In genomic region chr1:32345289-32345827, GRCh38 we compare ENCODE assay signal across 12 cellular contexts. TPM values are rescaled to one million over a fixed set of nuclear protein-coding genes. Genes with fewer than 3 reads are reported as not detected.
A peak's percentile ranks its signal among the peaks of the same experiment; 100 is the strongest.
DNase-seq lines count a peak whose midpoint lies in the region; TF ChIP-seq lines count a peak whose summit lies in the region.
"Had no signal": no experiment of that assay in that cellular context is flagged by ENCODE, and none has a peak within 500 bp of the region (broad histone marks: within the 10 kb centered on the region; RNA-seq: fewer than 3 reads in every experiment).

No MANE protein-coding gene starts in this region.

- H3K9ac ChIP-seq in neural progenitor cell = no peak overlapping the region

- TF ChIP-seq POLR2A in vagina (IDR thresholded peaks at IDR 0.05) = no peak

- H3K36me3 Mint-ChIP-seq in neural progenitor cell = no peaks in the 10 kb centered on the region
- H3K36me3 Mint-ChIP-seq: natural killer cell had no signal

- intact Hi-C loops in posterior cingulate gyrus (cut with DNase I) = no loop called here
- intact Hi-C loops in vagina (cut with DNase I) = no loop called here

- H3K27me3 ChIP-seq in neural progenitor cell (peaks cover 6% of the 10 kb centered on the region), vagina (no peaks in the 10 kb centered on the region)
- H3K27me3 ChIP-seq: dorsolateral prefrontal cortex had no signal

- H2AFZ ChIP-seq in neural progenitor cell (replicated peaks) = no peak overlapping the region

- H3K36me3 ChIP-seq in neural progenitor cell (no peaks in the 10 kb centered on the region), vagina (no peaks in the 10 kb centered on the region)

- no peaks in the 10 kb centered on the region for H4K20me1 ChIP-seq in neural progenitor cell (ENCODE audit: low read depth)

- TF ChIP-seq CTCF in neural progenitor cell (IDR thresholded peaks at IDR 0.05) (no peak), vagina (IDR thresholded peaks at IDR 0.05) (no peak)

- peaks cover 4% of the 10 kb centered on the region for H3K9me3 ChIP-seq in neural progenitor cell (ENCODE audit: low read depth)
- H3K9me3 ChIP-seq in vagina = no peaks in the 10 kb centered on the region

- peaks cover under 1% of the 10 kb centered on the region for H3K9me3 Mint-ChIP-seq in neural progenitor cell
- H3K9me3 Mint-ChIP-seq: natural killer cell had no signal

- H3K4me3 Mint-ChIP-seq in neural progenitor cell = peak overlapping the region; percentile 47
- H3K4me3 Mint-ChIP-seq: natural killer cell had no signal

- H3K27ac ChIP-seq in neural progenitor cell (no peak overlapping the region), vagina (no peak overlapping the region)

- no peaks in the 10 kb centered on the region for H3K79me2 ChIP-seq in neural progenitor cell (ENCODE audit: low read depth)

- no peaks in the 10 kb centered on the region for H3F3A ChIP-seq in neural progenitor cell (ENCODE audit: low read depth)

- DNase-seq in GDM1 (lab: John Stamatoyannopoulos, UW) (peak; percentile 51), NCI-H69 (lab: John Stamatoyannopoulos, UW) (peak; percentile 31), neural progenitor cell (ENCODE audit: low spot score) (no peak), posterior cingulate gyrus (no peak), vagina (ENCODE audit: extremely low spot score in 2 of 2) (no peak)
- DNase-seq in central memory CD4-positive, alpha-beta T cell = peak; percentile 33
- no peak for DNase-seq in activated CD8-positive, alpha-beta memory T cell treated with anti-CD3 and anti-CD28 coated beads, Interleukin-2, amount 50 U/mL, for 48 hours
- DNase-seq: dorsolateral prefrontal cortex; hypothalamus; natural killer cell; NCI-H510A; stimulated activated CD4-positive, alpha-beta T cell treated with anti-CD3 and anti-CD28 coated beads, Interleukin-1b, Interleukin-23, amount 100 ng/mL, for 48 hours had no signal

- no peaks in the 10 kb centered on the region for H3K4me1 ChIP-seq in neural progenitor cell
- H3K4me1 ChIP-seq in vagina = no peaks in the 10 kb centered on the region

- peak overlapping the region; percentile 49 for H3K27ac Mint-ChIP-seq in neural progenitor cell
- H3K27ac Mint-ChIP-seq: natural killer cell had no signal

- peaks cover 12% of the 10 kb centered on the region for H3K27me3 Mint-ChIP-seq in neural progenitor cell (ENCODE audit: insufficient read depth, low read depth)

- H3K4me2 ChIP-seq in neural progenitor cell = no peak overlapping the region

- H3K4me3 ChIP-seq in neural progenitor cell = no peak overlapping the region
- H3K4me3 ChIP-seq in vagina = no peak overlapping the region
- H3K4me3 ChIP-seq: dorsolateral prefrontal cortex had no signal

- H3K4me1 Mint-ChIP-seq in neural progenitor cell = peaks cover 18% of the 10 kb centered on the region

RNA-seq across cellular contexts. Expression of gene MARCKSL1, which starts 9.3 kb away (rescaled TPM):
- total RNA-seq in neural progenitor cell (ENCODE audit: low replicate concordance) = 258 and 542 TPM in 2 replicates
- 36.8 TPM for total RNA-seq in vagina

RNA-seq across cellular contexts. Expression of gene FAM229A, which starts 16.9 kb away (rescaled TPM):
- total RNA-seq in neural progenitor cell (ENCODE audit: low replicate concordance) = 3.8 and 7.6 TPM in 2 replicates
- total RNA-seq in vagina = 10.1 TPM

RNA-seq across cellular contexts. Expression of gene TSSK3, which starts 17.0 kb away (rescaled TPM):
- total RNA-seq in neural progenitor cell (ENCODE audit: low replicate concordance) = not detected in 2 replicates
- total RNA-seq in vagina = not detected

RNA-seq across cellular contexts. Expression of gene BSDC1, which starts 48.9 kb away (rescaled TPM):
- total RNA-seq in neural progenitor cell (ENCODE audit: low replicate concordance) (47.5 and 67.4 TPM in 2 replicates), vagina (54.3 TPM)

RNA-seq across cellular contexts. Expression of gene HDAC1, which starts 53.5 kb away (rescaled TPM):
- total RNA-seq in neural progenitor cell (ENCODE audit: low replicate concordance) (129 and 145 TPM in 2 replicates), vagina (65.6 TPM)

Comparison
In these comparisons a context has a peak if more than half of its experiments do, and no peak if none do; other contexts are left out.
1. DNase-seq: peak in GDM1 (single experiment), NCI-H69 (single experiment) and central memory CD4-positive, alpha-beta T cell (single experiment); none in neural progenitor cell (single experiment), activated CD8-positive, alpha-beta memory T cell treated with anti-CD3 and anti-CD28 coated beads, Interleukin-2, amount 50 U/mL, for 48 hours (single experiment), posterior cingulate gyrus (0 of 10) and vagina (0 of 2).